9 cellular contexts compared by ENCODE assay signal in genomic region chr2:17822452-17823117, GRCh38.
DNase-seq lines count a peak whose midpoint lies in the region; ATAC-seq, FAIRE-seq and TF ChIP-seq lines count a peak whose summit lies in the region.
"Had no signal": no experiment of that assay in that cellular context is flagged by ENCODE, and none has a peak within 500 bp of the region (broad histone marks: within the 10 kb centered on the region; RNA-seq: fewer than 3 reads in every experiment).

No MANE protein-coding gene starts in this region.

- peaks cover 23% of the 10 kb centered on the region for H3K4me1 ChIP-seq in HAP-1

- no peaks in the 10 kb centered on the region for H3K27me3 ChIP-seq in HAP-1 (ENCODE audit: low read depth)

- peaks cover 3% of the 10 kb centered on the region for H3K9me3 ChIP-seq in HAP-1

- in situ Hi-C loops in HAP-1 (cut with MboI; ENCODE audit: low sequenced_read_pairs) = no loop called here

- no peaks in the 10 kb centered on the region for H3K36me3 ChIP-seq in HAP-1 (replicated peaks)

- DNase-seq in GM12865 (ENCODE audit: low read depth) (peak; percentile 43), GM20000 (ENCODE audit: low spot score) (peak; percentile 23), left kidney (ENCODE audit: low read depth, low spot score) (peak; percentile 69), NCI-H1092 (lab: John Stamatoyannopoulos, UW) (no peak), HAP-1 (ENCODE audit: low spot score in 2 of 2) (no peak), HTR-8/SVneo (ENCODE audit: insufficient read length, low spot score) (no peak)
- no peak for DNase-seq in NK-92 treated with Interleukin-12 subunit alpha and Interleukin-12 subunit beta, amount 100 ng/mL, for 24 hours (lab: John Stamatoyannopoulos, UW)
- DNase-seq: effector memory CD8-positive, alpha-beta T cell had no signal

- no peak for FAIRE-seq in HTR-8/SVneo (lab: Jason Lieb, UNC)

- ATAC-seq in HG03159 (IDR thresholded peaks at IDR 0.05; ENCODE audit: unreplicated experiment) = peak; percentile 62
- ATAC-seq: effector memory CD8-positive, alpha-beta T cell had no signal

- TF ChIP-seq CTCF in GM12865 (IDR thresholded peaks at IDR 0.05; ENCODE audit: insufficient read depth, low read depth, low read length, missing control alignments) = no peak
- no peak for TF ChIP-seq CTCF in GM20000 (IDR thresholded peaks at IDR 0.05; ENCODE audit: extremely low read depth, missing control alignments)

- H3K4me3 ChIP-seq in GM12865 (ENCODE audit: low read depth, low read length) (no peak overlapping the region), HAP-1 (no peak overlapping the region)

Comparison
In these comparisons a context has a peak if more than half of its experiments do, and no peak if none do; other contexts are left out.
1. DNase-seq: peak in GM12865 (single experiment), GM20000 (single experiment) and left kidney (single experiment); none in NCI-H1092 (single experiment), NK-92 treated with Interleukin-12 subunit alpha and Interleukin-12 subunit beta, amount 100 ng/mL, for 24 hours (single experiment), HAP-1 (0 of 2) and HTR-8/SVneo (single experiment).